In the genomic region with DNA sequence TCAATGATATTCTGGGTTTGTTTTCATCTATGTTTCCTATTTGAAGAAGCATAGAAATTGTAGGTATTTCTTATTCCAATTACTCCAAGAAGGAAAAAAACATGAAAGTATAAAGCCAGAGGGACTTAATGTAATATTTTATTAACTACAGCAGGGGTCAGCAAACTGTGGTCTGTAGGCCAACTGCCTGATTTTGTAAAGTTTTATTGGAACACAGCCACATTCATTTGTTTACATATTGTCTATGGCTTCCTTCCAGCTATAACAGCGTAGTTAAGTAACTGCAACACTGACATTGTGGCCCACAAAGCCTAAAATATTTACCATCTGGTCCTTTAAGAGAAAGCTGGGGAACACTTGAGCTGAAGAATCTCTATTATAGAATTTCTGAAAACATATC, we compare ENCODE assay signal across 15 cellular contexts.
DNase-seq lines count a peak whose midpoint lies in the region; ATAC-seq and TF ChIP-seq lines count a peak whose summit lies in the region.
"Had no signal": no experiment of that assay in that cellular context is flagged by ENCODE, and none has a peak within 500 bp of the region (broad histone marks: within the 10 kb centered on the region; RNA-seq: fewer than 3 reads in every experiment).

No MANE protein-coding gene starts in this region.

- H3K4me2 ChIP-seq in smooth muscle cell, result peak overlapping the region; percentile 19

- TF ChIP-seq POLR2A in breast epithelium (IDR thresholded peaks at IDR 0.05) (no peak), upper lobe of left lung (IDR thresholded peaks at IDR 0.05) (no peak)

- H3K9me3 Mint-ChIP-seq in MCF 10A (ENCODE audit: unreplicated experiment), result no peaks in the 10 kb centered on the region

- H3K9me3 ChIP-seq in breast epithelium (no peaks in the 10 kb centered on the region), smooth muscle cell (replicated peaks; ENCODE audit: low read depth) (no peaks in the 10 kb centered on the region), upper lobe of left lung (no peaks in the 10 kb centered on the region)

- 41% methylated on average over 1 of the region's 1 CpG for WGBS in smooth muscle cell (ENCODE audit: low lambda C conversion rate)
- 17 to 26% methylated on average over 1 of the region's 1 CpG for WGBS in upper lobe of left lung, 2 donors

- H3K79me2 ChIP-seq in smooth muscle cell (ENCODE audit: low read depth), result no peaks in the 10 kb centered on the region

- H3F3A ChIP-seq in smooth muscle cell (ENCODE audit: low read depth), result peaks cover 12% of the 10 kb centered on the region

- CTCF ChIA-PET in MCF 10A (lab: Yijun Ruan, JAX), result interaction anchor here (0.6 to 1.2 kb wide), 6 partner anchors 10 to 472 kb away, joined by 3 to 6 read pairs (median 3); no protein-coding TSS in a partner anchor

- H3K36me3 Mint-ChIP-seq in MCF 10A (ENCODE audit: insufficient read depth, unreplicated experiment), result peaks cover 33% of the 10 kb centered on the region

- peak; percentile 85 for DNase-seq in MCF 10A (ENCODE audit: unreplicated experiment)
- DNase-seq in breast epithelium (ENCODE audit: low spot score in 2 of 2), result no peak
- DNase-seq in NCI-H748 treated with DMSO at 0.1 percent for 48 hours (lab: John Stamatoyannopoulos, UW), result peak; percentile 35
- DNase-seq in fibroblast of mammary gland (ENCODE audit: low read depth), result peak; percentile 89
- no peak for DNase-seq in smooth muscle cell (lab: John Stamatoyannopoulos, UW; ENCODE audit: unreplicated experiment)
- no peak for DNase-seq in upper lobe of left lung
- DNase-seq: activated CD4-positive, alpha-beta T cell treated with anti-CD3 and anti-CD28 coated beads for 4 hours; activated effector memory CD4-positive, alpha-beta T cell treated with anti-CD3 and anti-CD28 coated beads, Interleukin-2, amount 50 U/mL, for 16 hours; AML-193; cortex of kidney; hypothalamus had no signal

- TF ChIP-seq CTCF in MCF 10A (IDR thresholded peaks at IDR 0.05; ENCODE audit: unreplicated experiment), result peak; percentile 11
- TF ChIP-seq CTCF in breast epithelium (IDR thresholded peaks at IDR 0.05), result no peak
- TF ChIP-seq CTCF in fibroblast of mammary gland (conservative IDR thresholded peaks at IDR 0.05; ENCODE audit: control insufficient read depth, insufficient read depth, low read depth, low read length), result peak; percentile 22
- TF ChIP-seq CTCF in smooth muscle cell (IDR thresholded peaks at IDR 0.05; ENCODE audit: borderline replicate concordance, insufficient read depth, poor library complexity, severe bottlenecking), result no peak
- no peak for TF ChIP-seq CTCF in upper lobe of left lung (IDR thresholded peaks at IDR 0.05)

- no peak overlapping the region for H3K4me3 Mint-ChIP-seq in MCF 10A (ENCODE audit: unreplicated experiment)

- H3K27ac ChIP-seq in breast epithelium (no peak overlapping the region), smooth muscle cell (ENCODE audit: low read depth) (peak overlapping the region; percentile 47), upper lobe of left lung (no peak overlapping the region)
- H3K27ac ChIP-seq: HL-60, SK-N-MC had no signal

- no peaks in the 10 kb centered on the region for H3K27me3 Mint-ChIP-seq in MCF 10A (ENCODE audit: insufficient read depth, unreplicated experiment)

- no peaks in the 10 kb centered on the region for H3K27me3 ChIP-seq in breast epithelium
- no peaks in the 10 kb centered on the region for H3K27me3 ChIP-seq in smooth muscle cell (ENCODE audit: low read depth)
- no peaks in the 10 kb centered on the region for H3K27me3 ChIP-seq in upper lobe of left lung

- ATAC-seq in GM19351 (IDR thresholded peaks at IDR 0.05; ENCODE audit: unreplicated experiment) (no peak), esophagus mucosa (no peak), upper lobe of left lung (ENCODE audit: low FRiP score in 2 of 2) (no peak)

- peaks cover 23% of the 10 kb centered on the region for H3K4me1 Mint-ChIP-seq in MCF 10A (ENCODE audit: insufficient read depth, unreplicated experiment)

- peak overlapping the region; percentile 39 for H3K27ac Mint-ChIP-seq in MCF 10A (ENCODE audit: low read depth, unreplicated experiment)

- H2AFZ ChIP-seq in smooth muscle cell (ENCODE audit: low read depth), result no peak overlapping the region

- H3K9ac ChIP-seq in smooth muscle cell (ENCODE audit: low read depth), result no peak overlapping the region

- H3K4me3 ChIP-seq in breast epithelium (no peak overlapping the region), fibroblast of mammary gland (ENCODE audit: control insufficient read depth, low read depth, low read length) (no peak overlapping the region), smooth muscle cell (no peak overlapping the region), upper lobe of left lung (no peak overlapping the region)
- H3K4me3 ChIP-seq: SK-N-MC had no signal

- no peak for TF ChIP-seq EP300 in upper lobe of left lung (IDR thresholded peaks at IDR 0.05)

- H3K36me3 ChIP-seq in breast epithelium (no peaks in the 10 kb centered on the region), smooth muscle cell (ENCODE audit: low read depth) (no peaks in the 10 kb centered on the region), upper lobe of left lung (no peaks in the 10 kb centered on the region)

- H3K4me1 ChIP-seq in breast epithelium (peaks cover 0 to 3% of the 10 kb centered on the region in 2 donors), smooth muscle cell (ENCODE audit: low read depth) (peaks cover 15% of the 10 kb centered on the region), upper lobe of left lung (peaks cover 0 to 9% (median 3%) of the 10 kb centered on the region in 4 donors)

- no peaks in the 10 kb centered on the region for H4K20me1 ChIP-seq in smooth muscle cell (ENCODE audit: low read depth)

- no TSS peak for BruUV-seq in MCF 10A (replicated peaks; lab: Mats Ljungman, UMichigan)

- POLR2A ChIA-PET in MCF 10A (lab: Yijun Ruan, JAX), result no interaction called here

- intact Hi-C loops in MCF 10A (cut with micrococcal nuclease), result loop anchor here (2.0 kb wide), 1 partner anchor 134 kb away; no protein-coding TSS in a partner anchor
- intact Hi-C loops in breast epithelium (cut with DNase I; ENCODE audit: low total_unique reads), result no loop called here

Comparison
In these comparisons a context has a peak if more than half of its experiments do, and no peak if none do; other contexts are left out.
1. DNase-seq: peak in MCF 10A (single experiment), NCI-H748 treated with DMSO at 0.1 percent for 48 hours (single experiment) and fibroblast of mammary gland (single experiment); none in breast epithelium (0 of 2), smooth muscle cell (single experiment) and upper lobe of left lung (0 of 2).
2. CTCF ChIP-seq: peak in MCF 10A (single experiment) and fibroblast of mammary gland (single experiment); none in breast epithelium (0 of 3), smooth muscle cell (single experiment) and upper lobe of left lung (0 of 6).